20 cellular contexts compared by ENCODE assay signal in the genomic region with DNA sequence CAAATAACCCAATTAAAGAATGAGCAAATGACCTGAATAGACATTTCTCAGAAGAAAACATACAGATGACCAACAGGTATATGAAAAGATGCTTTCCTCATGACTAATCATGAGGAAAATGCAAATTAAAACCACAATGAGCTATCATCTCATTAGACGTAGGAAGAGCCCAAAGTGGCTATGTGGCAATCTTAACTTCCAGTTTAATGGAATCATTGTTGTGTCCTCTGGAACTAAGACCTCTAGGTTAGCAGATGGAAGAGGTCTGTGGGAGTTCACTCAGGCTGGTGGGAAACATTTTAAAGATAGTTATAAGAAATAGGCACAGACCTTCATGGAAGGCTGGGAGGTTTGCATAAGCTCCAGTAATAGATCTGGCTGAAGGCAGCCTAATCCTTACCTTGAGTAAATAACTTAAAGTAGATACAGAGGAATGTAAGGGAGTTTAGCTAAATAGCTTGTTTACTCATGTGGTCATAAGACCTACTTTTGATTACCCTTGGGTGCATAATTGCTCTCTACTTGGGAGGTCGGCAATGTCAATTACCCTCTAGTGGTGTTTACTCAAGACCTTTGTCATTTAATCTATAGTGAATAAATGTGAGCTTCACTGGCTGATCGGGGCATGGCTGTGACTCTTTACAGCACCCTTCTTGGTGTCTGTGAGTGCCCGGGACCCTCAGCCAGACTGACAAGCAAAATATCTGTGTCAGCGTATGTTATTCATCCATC.
DNase-seq lines count a peak whose midpoint lies in the region; ATAC-seq and TF ChIP-seq lines count a peak whose summit lies in the region.
"Had no signal": no experiment of that assay in that cellular context is flagged by ENCODE, and none has a peak within 500 bp of the region (broad histone marks: within the 10 kb centered on the region; RNA-seq: fewer than 3 reads in every experiment).

No MANE protein-coding gene starts in this region.

- ATAC-seq in GM21723 (IDR thresholded peaks at IDR 0.05; ENCODE audit: unreplicated experiment) (no peak), heart left ventricle (no peak), GM21576 (IDR thresholded peaks at IDR 0.05; ENCODE audit: unreplicated experiment) (no peak)
- ATAC-seq: stimulated activated memory B cell treated with anti-CD40 and anti-IgM and Interleukin-4, amounts not matched to agents 10 μg/mL and 1 μg/mL and 100 μg/mL, for 72 hours had no signal

- H3K36me3 ChIP-seq in iPS-18a (ENCODE audit: control insufficient read depth, low read depth, low read length), result no peaks in the 10 kb centered on the region
- H3K36me3 ChIP-seq in heart left ventricle, result no peaks in the 10 kb centered on the region
- H3K36me3 ChIP-seq: adrenal gland had no signal

- no peak overlapping the region for H3K9ac ChIP-seq in iPS-18a (ENCODE audit: low read length)

- H3K27ac ChIP-seq in iPS-18a (ENCODE audit: low read length) (no peak overlapping the region), heart left ventricle (no peak overlapping the region)
- H3K27ac ChIP-seq: adrenal gland, HL-60, tibial nerve had no signal

- H3K4me1 ChIP-seq in iPS-18a (ENCODE audit: control insufficient read depth, low read depth, low read length) (peaks cover 17% of the 10 kb centered on the region), heart left ventricle (no peaks in the 10 kb centered on the region)
- H3K4me1 ChIP-seq: adrenal gland had no signal

- TF ChIP-seq POLR2A in heart left ventricle (IDR thresholded peaks at IDR 0.05), result no peak

- intact Hi-C loops in heart left ventricle (cut with DNase I), result no loop called here

- DNase-seq in H4 (ENCODE audit: low spot score), result peak; percentile 46
- peak; percentile 5 for DNase-seq in NCI-H69 (lab: John Stamatoyannopoulos, UW)
- DNase-seq in cerebellar cortex (ENCODE audit: low spot score), result peak; percentile 20
- no peak for DNase-seq in SK-N-DZ (ENCODE audit: low spot score)
- DNase-seq in heart left ventricle, result no peak
- DNase-seq: activated CD4-positive, CD25-positive, alpha-beta regulatory T cell treated with anti-CD3 and anti-CD28 coated beads, Interleukin-2, amount 50 U/mL, for 72 hours; activated effector memory CD4-positive, alpha-beta T cell treated with anti-CD3 and anti-CD28 coated beads, Interleukin-2, amount 50 U/mL, for 16 hours; adrenal gland; AML-193; COR-L47; GDM1; NCI-H1436 treated with DMSO at 0.1 percent for 48 hours; SHP77 had no signal

- H3K4me3 ChIP-seq in iPS-18a (ENCODE audit: low read length) (peak overlapping the region; percentile 8), heart left ventricle (no peak overlapping the region)
- H3K4me3 ChIP-seq: adrenal gland, lung, tibial nerve had no signal

- H3K9me3 ChIP-seq in iPS-18a (ENCODE audit: control insufficient read depth, low read depth, low read length), result peaks cover 6% of the 10 kb centered on the region
- H3K9me3 ChIP-seq in heart left ventricle, result peaks cover 0 to 55% (median 22%) of the 10 kb centered on the region in 12 donors

- WGBS in heart left ventricle, 4 donors, result 89 to 95% (median 90%) methylated on average over 5 of the region's 5 CpGs

- TF ChIP-seq CTCF in heart left ventricle (IDR thresholded peaks at IDR 0.05), result no peak

- H3K27me3 ChIP-seq in iPS-18a (ENCODE audit: control insufficient read depth, insufficient read depth, low read length) (peaks cover 16% of the 10 kb centered on the region), heart left ventricle (no peaks in the 10 kb centered on the region)
- H3K27me3 ChIP-seq: adrenal gland, tibial nerve had no signal

Comparison
In these comparisons a context has a peak if more than half of its experiments do, and no peak if none do; other contexts are left out.
1. DNase-seq: peak in H4 (single experiment), NCI-H69 (single experiment) and cerebellar cortex (single experiment); none in SK-N-DZ (single experiment) and heart left ventricle (0 of 5).